ENCODE assay signal across 1 cellular context in genomic region chr10:119686465-119687191, GRCh38.
A peak's percentile ranks its signal among the peaks of the same experiment; 100 is the strongest.
TF ChIP-seq lines count a peak whose summit lies in the region.

No MANE protein-coding gene starts in this region.

TF ChIP-seq in GM12878, 131 proteins besides CTCF, POLR2A, EP300 and RAD21 (continued from another document and continues in another):
- TF ChIP-seq PRDM15 (CRISPR knock-in tag; IDR thresholded peaks at IDR 0.05): no peak
- TF ChIP-seq, protein P1, sequence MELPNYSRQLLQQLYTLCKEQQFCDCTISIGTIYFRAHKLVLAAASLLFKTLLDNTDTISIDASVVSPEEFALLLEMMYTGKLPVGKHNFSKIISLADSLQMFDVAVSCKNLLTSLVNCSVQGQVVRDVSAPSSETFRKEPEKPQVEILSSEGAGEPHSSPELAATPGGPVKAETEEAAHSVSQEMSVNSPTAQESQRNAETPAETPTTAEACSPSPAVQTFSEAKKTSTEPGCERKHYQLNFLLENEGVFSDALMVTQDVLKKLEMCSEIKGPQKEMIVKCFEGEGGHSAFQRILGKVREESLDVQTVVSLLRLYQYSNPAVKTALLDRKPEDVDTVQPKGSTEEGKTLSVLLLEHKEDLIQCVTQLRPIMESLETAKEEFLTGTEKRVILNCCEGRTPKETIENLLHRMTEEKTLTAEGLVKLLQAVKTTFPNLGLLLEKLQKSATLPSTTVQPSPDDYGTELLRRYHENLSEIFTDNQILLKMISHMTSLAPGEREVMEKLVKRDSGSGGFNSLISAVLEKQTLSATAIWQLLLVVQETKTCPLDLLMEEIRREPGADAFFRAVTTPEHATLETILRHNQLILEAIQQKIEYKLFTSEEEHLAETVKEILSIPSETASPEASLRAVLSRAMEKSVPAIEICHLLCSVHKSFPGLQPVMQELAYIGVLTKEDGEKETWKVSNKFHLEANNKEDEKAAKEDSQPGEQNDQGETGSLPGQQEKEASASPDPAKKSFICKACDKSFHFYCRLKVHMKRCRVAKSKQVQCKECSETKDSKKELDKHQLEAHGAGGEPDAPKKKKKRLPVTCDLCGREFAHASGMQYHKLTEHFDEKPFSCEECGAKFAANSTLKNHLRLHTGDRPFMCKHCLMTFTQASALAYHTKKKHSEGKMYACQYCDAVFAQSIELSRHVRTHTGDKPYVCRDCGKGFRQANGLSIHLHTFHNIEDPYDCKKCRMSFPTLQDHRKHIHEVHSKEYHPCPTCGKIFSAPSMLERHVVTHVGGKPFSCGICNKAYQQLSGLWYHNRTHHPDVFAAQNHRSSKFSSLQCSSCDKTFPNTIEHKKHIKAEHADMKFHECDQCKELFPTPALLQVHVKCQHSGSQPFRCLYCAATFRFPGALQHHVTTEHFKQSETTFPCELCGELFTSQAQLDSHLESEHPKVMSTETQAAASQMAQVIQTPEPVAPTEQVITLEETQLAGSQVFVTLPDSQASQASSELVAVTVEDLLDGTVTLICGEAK (IDR thresholded peaks at IDR 0.05; ENCODE audit: borderline replicate concordance): no peak
- TF ChIP-seq, protein P2, sequence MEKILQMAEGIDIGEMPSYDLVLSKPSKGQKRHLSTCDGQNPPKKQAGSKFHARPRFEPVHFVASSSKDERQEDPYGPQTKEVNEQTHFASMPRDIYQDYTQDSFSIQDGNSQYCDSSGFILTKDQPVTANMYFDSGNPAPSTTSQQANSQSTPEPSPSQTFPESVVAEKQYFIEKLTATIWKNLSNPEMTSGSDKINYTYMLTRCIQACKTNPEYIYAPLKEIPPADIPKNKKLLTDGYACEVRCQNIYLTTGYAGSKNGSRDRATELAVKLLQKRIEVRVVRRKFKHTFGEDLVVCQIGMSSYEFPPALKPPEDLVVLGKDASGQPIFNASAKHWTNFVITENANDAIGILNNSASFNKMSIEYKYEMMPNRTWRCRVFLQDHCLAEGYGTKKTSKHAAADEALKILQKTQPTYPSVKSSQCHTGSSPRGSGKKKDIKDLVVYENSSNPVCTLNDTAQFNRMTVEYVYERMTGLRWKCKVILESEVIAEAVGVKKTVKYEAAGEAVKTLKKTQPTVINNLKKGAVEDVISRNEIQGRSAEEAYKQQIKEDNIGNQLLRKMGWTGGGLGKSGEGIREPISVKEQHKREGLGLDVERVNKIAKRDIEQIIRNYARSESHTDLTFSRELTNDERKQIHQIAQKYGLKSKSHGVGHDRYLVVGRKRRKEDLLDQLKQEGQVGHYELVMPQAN (conservative IDR thresholded peaks at IDR 0.05): no peak
- 0 out of 2 replicates have a peak, but pooled peaks have one; percentile 28 for TF ChIP-seq IRF3 (IDR thresholded peaks at IDR 0.05)
- TF ChIP-seq ZNF622 (IDR thresholded peaks at IDR 0.05): no peak
- TF ChIP-seq RELA (IDR thresholded peaks at IDR 0.05; ENCODE audit: borderline replicate concordance, partially characterized antibody): peak; percentile 5
- TF ChIP-seq ZZZ3 (IDR thresholded peaks at IDR 0.05; ENCODE audit: control insufficient read depth, insufficient read length, low read depth): no peak
- no peak for TF ChIP-seq RAD51 (IDR thresholded peaks at IDR 0.05)
- peak; percentile 72 for TF ChIP-seq YY1 (IDR thresholded peaks at IDR 0.05; ENCODE audit: low read depth, low read length)
- no peak for TF ChIP-seq PAX5 (IDR thresholded peaks at IDR 0.05; ENCODE audit: borderline replicate concordance, low read depth, low read length)
- TF ChIP-seq RELB (IDR thresholded peaks at IDR 0.05; ENCODE audit: low read depth): 0 out of 2 replicates have a peak, but pooled peaks have one; percentile 32
- TF ChIP-seq ZBED1 (IDR thresholded peaks at IDR 0.05; ENCODE audit: borderline replicate concordance): no peak
- TF ChIP-seq SMARCA5 (IDR thresholded peaks at IDR 0.05): peak; percentile 79
- TF ChIP-seq, protein P3, sequence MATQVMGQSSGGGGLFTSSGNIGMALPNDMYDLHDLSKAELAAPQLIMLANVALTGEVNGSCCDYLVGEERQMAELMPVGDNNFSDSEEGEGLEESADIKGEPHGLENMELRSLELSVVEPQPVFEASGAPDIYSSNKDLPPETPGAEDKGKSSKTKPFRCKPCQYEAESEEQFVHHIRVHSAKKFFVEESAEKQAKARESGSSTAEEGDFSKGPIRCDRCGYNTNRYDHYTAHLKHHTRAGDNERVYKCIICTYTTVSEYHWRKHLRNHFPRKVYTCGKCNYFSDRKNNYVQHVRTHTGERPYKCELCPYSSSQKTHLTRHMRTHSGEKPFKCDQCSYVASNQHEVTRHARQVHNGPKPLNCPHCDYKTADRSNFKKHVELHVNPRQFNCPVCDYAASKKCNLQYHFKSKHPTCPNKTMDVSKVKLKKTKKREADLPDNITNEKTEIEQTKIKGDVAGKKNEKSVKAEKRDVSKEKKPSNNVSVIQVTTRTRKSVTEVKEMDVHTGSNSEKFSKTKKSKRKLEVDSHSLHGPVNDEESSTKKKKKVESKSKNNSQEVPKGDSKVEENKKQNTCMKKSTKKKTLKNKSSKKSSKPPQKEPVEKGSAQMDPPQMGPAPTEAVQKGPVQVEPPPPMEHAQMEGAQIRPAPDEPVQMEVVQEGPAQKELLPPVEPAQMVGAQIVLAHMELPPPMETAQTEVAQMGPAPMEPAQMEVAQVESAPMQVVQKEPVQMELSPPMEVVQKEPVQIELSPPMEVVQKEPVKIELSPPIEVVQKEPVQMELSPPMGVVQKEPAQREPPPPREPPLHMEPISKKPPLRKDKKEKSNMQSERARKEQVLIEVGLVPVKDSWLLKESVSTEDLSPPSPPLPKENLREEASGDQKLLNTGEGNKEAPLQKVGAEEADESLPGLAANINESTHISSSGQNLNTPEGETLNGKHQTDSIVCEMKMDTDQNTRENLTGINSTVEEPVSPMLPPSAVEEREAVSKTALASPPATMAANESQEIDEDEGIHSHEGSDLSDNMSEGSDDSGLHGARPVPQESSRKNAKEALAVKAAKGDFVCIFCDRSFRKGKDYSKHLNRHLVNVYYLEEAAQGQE (IDR thresholded peaks at IDR 0.05; ENCODE audit: low read depth, low read length): no peak
- TF ChIP-seq BCL11A (IDR thresholded peaks at IDR 0.05; ENCODE audit: low read depth, low read length): no peak
- no peak for TF ChIP-seq CEBPB (IDR thresholded peaks at IDR 0.05; ENCODE audit: borderline replicate concordance in 1 of 2, low read depth in 2 of 2, low read length in 2 of 2)
- TF ChIP-seq MTA2 (IDR thresholded peaks at IDR 0.05; ENCODE audit: low read depth): 0 out of 2 replicates have a peak, but pooled peaks have one; percentile 12
- no peak for TF ChIP-seq HDGF (IDR thresholded peaks at IDR 0.05)
- peak; percentile 53 for TF ChIP-seq SKIL (IDR thresholded peaks at IDR 0.05; ENCODE audit: low read depth, poor library complexity, severe bottlenecking)
- TF ChIP-seq ATF7 (IDR thresholded peaks at IDR 0.05; ENCODE audit: low read depth): 0 out of 2 replicates have a peak, but pooled peaks have one; percentile 16
- TF ChIP-seq, protein P4, sequence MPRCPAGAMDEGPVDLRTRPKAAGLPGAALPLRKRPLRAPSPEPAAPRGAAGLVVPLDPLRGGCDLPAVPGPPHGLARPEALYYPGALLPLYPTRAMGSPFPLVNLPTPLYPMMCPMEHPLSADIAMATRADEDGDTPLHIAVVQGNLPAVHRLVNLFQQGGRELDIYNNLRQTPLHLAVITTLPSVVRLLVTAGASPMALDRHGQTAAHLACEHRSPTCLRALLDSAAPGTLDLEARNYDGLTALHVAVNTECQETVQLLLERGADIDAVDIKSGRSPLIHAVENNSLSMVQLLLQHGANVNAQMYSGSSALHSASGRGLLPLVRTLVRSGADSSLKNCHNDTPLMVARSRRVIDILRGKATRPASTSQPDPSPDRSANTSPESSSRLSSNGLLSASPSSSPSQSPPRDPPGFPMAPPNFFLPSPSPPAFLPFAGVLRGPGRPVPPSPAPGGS (IDR thresholded peaks at IDR 0.05; ENCODE audit: borderline replicate concordance, insufficient read depth, low read depth, low read length, poor library complexity, severe bottlenecking): no peak
- no peak for TF ChIP-seq MEF2A (IDR thresholded peaks at IDR 0.05; ENCODE audit: insufficient read depth, low read depth, low read length)
- TF ChIP-seq JUND (IDR thresholded peaks at IDR 0.05; ENCODE audit: low read depth, low read length): no peak
- TF ChIP-seq, protein P5, sequence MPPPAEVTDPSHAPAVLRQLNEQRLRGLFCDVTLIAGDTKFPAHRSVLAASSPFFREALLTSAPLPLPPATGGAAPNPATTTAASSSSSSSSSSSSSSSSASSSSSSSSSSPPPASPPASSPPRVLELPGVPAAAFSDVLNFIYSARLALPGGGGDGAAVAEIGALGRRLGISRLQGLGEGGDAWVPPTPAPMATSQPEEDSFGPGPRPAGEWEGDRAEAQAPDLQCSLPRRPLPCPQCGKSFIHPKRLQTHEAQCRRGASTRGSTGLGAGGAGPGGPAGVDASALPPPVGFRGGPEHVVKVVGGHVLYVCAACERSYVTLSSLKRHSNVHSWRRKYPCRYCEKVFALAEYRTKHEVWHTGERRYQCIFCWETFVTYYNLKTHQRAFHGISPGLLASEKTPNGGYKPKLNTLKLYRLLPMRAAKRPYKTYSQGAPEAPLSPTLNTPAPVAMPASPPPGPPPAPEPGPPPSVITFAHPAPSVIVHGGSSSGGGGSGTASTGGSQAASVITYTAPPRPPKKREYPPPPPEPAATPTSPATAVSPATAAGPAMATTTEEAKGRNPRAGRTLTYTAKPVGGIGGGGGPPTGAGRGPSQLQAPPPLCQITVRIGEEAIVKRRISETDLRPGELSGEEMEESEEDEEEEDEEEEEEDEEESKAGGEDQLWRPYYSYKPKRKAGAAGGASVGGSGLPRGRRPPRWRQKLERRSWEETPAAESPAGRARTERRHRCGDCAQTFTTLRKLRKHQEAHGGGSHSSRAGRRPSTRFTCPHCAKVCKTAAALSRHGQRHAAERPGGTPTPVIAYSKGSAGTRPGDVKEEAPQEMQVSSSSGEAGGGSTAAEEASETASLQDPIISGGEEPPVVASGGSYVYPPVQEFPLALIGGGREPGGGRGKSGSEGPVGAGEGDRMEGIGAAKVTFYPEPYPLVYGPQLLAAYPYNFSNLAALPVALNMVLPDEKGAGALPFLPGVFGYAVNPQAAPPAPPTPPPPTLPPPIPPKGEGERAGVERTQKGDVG (CRISPR knock-in tag; IDR thresholded peaks at IDR 0.05): no peak
- no peak for TF ChIP-seq STAT1 (conservative IDR thresholded peaks at IDR 0.05)
- peak; percentile 18; the same call in 1 of the 2 replicates for TF ChIP-seq CREM (IDR thresholded peaks at IDR 0.05; ENCODE audit: low read depth)
- peak; percentile 12; the same call in 1 of the 2 replicates for TF ChIP-seq SPI1 (IDR thresholded peaks at IDR 0.05; ENCODE audit: borderline replicate concordance, insufficient read depth, low read depth, low read length)
- TF ChIP-seq SRF (IDR thresholded peaks at IDR 0.05; ENCODE audit: low read depth in 2 of 2, low read length in 2 of 2): 0 out of 4 replicates have a peak, but pooled peaks of 1 of the 2 experiments have one; percentile 15
- TF ChIP-seq ZNF207 (IDR thresholded peaks at IDR 0.05; ENCODE audit: borderline replicate concordance): 0 out of 2 replicates have a peak, but pooled peaks have one; percentile 38
- no peak for TF ChIP-seq IRF4 (IDR thresholded peaks at IDR 0.05; ENCODE audit: low read depth, low read length)
- peak; percentile 41 for TF ChIP-seq JUNB (IDR thresholded peaks at IDR 0.05)
- no peak; the same call in 1 of the 2 replicates for TF ChIP-seq RUNX3 (IDR thresholded peaks at IDR 0.05; ENCODE audit: low read length)
